In the genomic region with DNA sequence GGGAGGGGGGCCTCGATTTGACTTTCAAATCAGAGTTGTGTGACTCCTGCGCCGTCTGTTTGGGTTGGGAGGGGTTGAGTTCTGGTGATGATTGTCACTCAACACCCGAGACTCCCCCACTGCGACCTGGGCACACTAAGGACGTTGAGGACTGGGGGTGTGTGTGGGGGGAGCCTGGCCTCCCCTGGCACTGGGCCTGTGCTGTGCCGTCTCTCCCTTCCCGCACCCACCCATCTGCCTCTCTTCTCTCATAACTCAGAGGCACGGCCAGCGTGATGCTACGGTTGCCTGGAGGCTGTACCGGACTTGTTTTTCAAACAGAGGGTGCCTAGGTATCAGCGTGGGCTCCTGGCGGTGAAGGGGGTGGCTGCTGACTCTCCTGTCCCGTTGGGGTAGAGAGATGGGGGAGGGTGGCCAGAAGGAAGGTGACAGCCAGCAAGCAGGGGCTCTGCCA, we compare ENCODE assay signal across 9 cellular contexts. TPM values are rescaled to one million over a fixed set of nuclear protein-coding genes. Genes with fewer than 3 reads are reported as not detected.
A peak's percentile ranks its signal among the peaks of the same experiment; 100 is the strongest.
DNase-seq lines count a peak whose midpoint lies in the region; ATAC-seq and TF ChIP-seq lines count a peak whose summit lies in the region.
"Had no signal": no experiment of that assay in that cellular context is flagged by ENCODE, and none has a peak within 500 bp of the region (broad histone marks: within the 10 kb centered on the region; RNA-seq: fewer than 3 reads in every experiment).

No MANE protein-coding gene starts in this region.

- H3K27ac ChIP-seq in left lung (peak overlapping the region in 1 of 2 donors; percentile 92), thoracic aorta (peak overlapping the region; percentile 76 to 93)

- peak overlapping the region; percentile 86 for H3K4me3 Mint-ChIP-seq in activated CD4-positive, alpha-beta T cell treated with anti-CD3 and anti-CD28 coated beads, Interleukin-2, amount 10 ng/mL, durations not matched to agents 7 days and 5 days

- intact Hi-C loops in left lung (cut with DNase I) = loop anchor here in 1 of 2 donors (5.0 kb wide), 1 partner anchor 34 kb away; no protein-coding TSS in a partner anchor

- H3K4me3 ChIP-seq in adipocyte (ENCODE audit: low read length) (peak overlapping the region; percentile 88), left lung (peak overlapping the region; percentile 91 to 94), thoracic aorta (peak overlapping the region; percentile 96)

- H3K4me1 Mint-ChIP-seq in activated CD4-positive, alpha-beta T cell treated with anti-CD3 and anti-CD28 coated beads, Interleukin-2, amount 10 ng/mL, durations not matched to agents 7 days and 5 days = peaks cover 81% of the 10 kb centered on the region

- ATAC-seq in left lung (no peak), thoracic aorta (ENCODE audit: insufficient number of reproducible peaks, low FRiP score, low read depth) (no peak), HG02678 (IDR thresholded peaks at IDR 0.05; ENCODE audit: unreplicated experiment) (no peak)

- H3K36me3 ChIP-seq in adipocyte (ENCODE audit: control insufficient read depth, insufficient read depth, low read length, severe bottlenecking) = peaks cover 4% of the 10 kb centered on the region
- no peaks in the 10 kb centered on the region for H3K36me3 ChIP-seq in left lung
- H3K36me3 ChIP-seq in thoracic aorta = no peaks in the 10 kb centered on the region

- peaks cover 26% of the 10 kb centered on the region for H3K4me1 ChIP-seq in adipocyte (ENCODE audit: control insufficient read depth, insufficient read depth, low read length)
- peaks cover 12 to 77% of the 10 kb centered on the region in 2 donors for H3K4me1 ChIP-seq in left lung
- peaks cover 14 to 37% of the 10 kb centered on the region in 2 donors for H3K4me1 ChIP-seq in thoracic aorta (ENCODE audit: control insufficient read depth in 1 of 2, low read depth in 2 of 2)

- CTCF ChIA-PET in activated CD4-positive, alpha-beta T cell treated with anti-CD3 and anti-CD28 coated beads, Interleukin-2, amount 10 ng/mL, durations not matched to agents 7 days and 5 days (lab: Charles Lee) = interaction anchor here (0.7 to 3.6 kb wide), 7 partner anchors 9 to 58 kb away, joined by 3 to 15 read pairs (median 7); a partner anchor contains a TSS

- H3K27me3 Mint-ChIP-seq in activated CD4-positive, alpha-beta T cell treated with anti-CD3 and anti-CD28 coated beads, Interleukin-2, amount 10 ng/mL, durations not matched to agents 7 days and 5 days = no peaks in the 10 kb centered on the region

- DNase-seq in activated CD4-positive, alpha-beta T cell treated with anti-CD3 and anti-CD28 coated beads, Interleukin-2, amount 10 ng/mL, durations not matched to agents 7 days and 5 days = no peak
- no peak for DNase-seq in activated CD4-positive, alpha-beta T cell treated with anti-CD3 and anti-CD28 coated beads, Interleukin-2, amount 50 U/mL, for 4 hours
- DNase-seq in adipocyte (ENCODE audit: low read depth) = no peak
- peak in 1 of 2 donors; percentile 60 for DNase-seq in left lung
- no peak for DNase-seq in thoracic aorta (ENCODE audit: low spot score)
- no peak for DNase-seq in LoVo (ENCODE audit: low spot score)
- no peak for DNase-seq in islet precursor cell
- DNase-seq: DMS79 treated with DMSO at 0.1 percent for 48 hours had no signal

- peak overlapping the region; percentile 90 for H3K9ac ChIP-seq in adipocyte (ENCODE audit: low read length)

- POLR2A ChIA-PET in activated CD4-positive, alpha-beta T cell treated with anti-CD3 and anti-CD28 coated beads, Interleukin-2, amount 10 ng/mL, durations not matched to agents 7 days and 5 days (lab: Charles Lee) = no interaction called here

- no peaks in the 10 kb centered on the region for H3K9me3 Mint-ChIP-seq in activated CD4-positive, alpha-beta T cell treated with anti-CD3 and anti-CD28 coated beads, Interleukin-2, amount 10 ng/mL, durations not matched to agents 7 days and 5 days

- H3K27ac Mint-ChIP-seq in activated CD4-positive, alpha-beta T cell treated with anti-CD3 and anti-CD28 coated beads, Interleukin-2, amount 10 ng/mL, durations not matched to agents 7 days and 5 days = peak overlapping the region; percentile 86

- H3K27me3 ChIP-seq in adipocyte (replicated peaks; ENCODE audit: control insufficient read depth, insufficient read depth, low read length) = no peaks in the 10 kb centered on the region
- no peaks in the 10 kb centered on the region for H3K27me3 ChIP-seq in left lung
- H3K27me3 ChIP-seq in thoracic aorta (replicated peaks; ENCODE audit: insufficient read depth) = no peaks in the 10 kb centered on the region

- TF ChIP-seq CTCF in left lung (IDR thresholded peaks at IDR 0.05) (no peak), thoracic aorta (IDR thresholded peaks at IDR 0.05) (no peak)

- H3K36me3 Mint-ChIP-seq in activated CD4-positive, alpha-beta T cell treated with anti-CD3 and anti-CD28 coated beads, Interleukin-2, amount 10 ng/mL, durations not matched to agents 7 days and 5 days (ENCODE audit: low read depth) = peaks cover 39% of the 10 kb centered on the region

- H3K9me3 ChIP-seq in adipocyte (ENCODE audit: control insufficient read depth, low read length) (no peaks in the 10 kb centered on the region), left lung (no peaks in the 10 kb centered on the region), thoracic aorta (no peaks in the 10 kb centered on the region)

RNA-seq across cellular contexts. Expression of a gene that starts 56.7 kb away (rescaled TPM):
- 10 to 100 TPM; 77.1 to 82.2 TPM for total RNA-seq in activated CD4-positive, alpha-beta T cell treated with anti-CD3 and anti-CD28 coated beads, Interleukin-2, amount 10 ng/mL, durations not matched to agents 7 days and 5 days
- total RNA-seq in left lung (100 to 1,000 TPM in 1 of 2 donors, 10 to 100 TPM in 1; 41.8 to 120 TPM), thoracic aorta (100 to 1,000 TPM; 151 to 311 TPM)

RNA-seq across cellular contexts. Expression of a gene that starts 57.2 kb away (rescaled TPM):
- 100 to 1,000 TPM; 164 to 177 TPM for total RNA-seq in activated CD4-positive, alpha-beta T cell treated with anti-CD3 and anti-CD28 coated beads, Interleukin-2, amount 10 ng/mL, durations not matched to agents 7 days and 5 days
- total RNA-seq in left lung = 10 to 100 TPM; 63.2 to 95.5 TPM
- 10 to 100 TPM; 48.5 to 65.0 TPM for total RNA-seq in thoracic aorta
